ENCODE assay signal across 3 cellular contexts in the genomic region with DNA sequence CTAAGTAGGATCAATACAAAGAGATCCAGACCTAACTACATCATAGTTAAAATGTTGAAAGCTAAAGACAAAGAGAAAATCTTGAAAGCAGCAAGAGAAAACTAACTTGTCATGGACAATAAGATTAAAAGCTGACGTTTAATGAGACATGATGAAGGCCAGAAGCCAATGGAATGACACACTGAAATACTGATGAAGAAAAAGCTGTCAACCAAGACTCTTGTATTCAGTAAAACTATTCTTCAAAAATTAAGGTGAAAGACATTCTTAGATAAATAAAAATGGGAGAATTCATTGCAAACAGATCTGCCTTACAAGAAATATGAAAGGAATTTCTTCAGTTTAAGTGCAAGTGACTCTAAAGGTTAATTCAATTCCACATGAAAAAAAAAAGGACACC.
TF ChIP-seq lines count a peak whose summit lies in the region.

No MANE protein-coding gene starts in this region.

TF ChIP-seq in SK-N-SH treated with all-trans-retinoic acid at 6 μM for 48 hours, 23 proteins besides CTCF, POLR2A, EP300 and RAD21 (continued from another document):
- TF ChIP-seq PATZ1 (CRISPR knock-in tag; IDR thresholded peaks at IDR 0.05; ENCODE audit: borderline replicate concordance) = no peak

TF ChIP-seq in SK-N-SH, 30 proteins besides CTCF, POLR2A, EP300 and RAD21:
- TF ChIP-seq PBX3 (IDR thresholded peaks at IDR 0.05) = no peak
- TF ChIP-seq JUND (IDR thresholded peaks at IDR 0.05) = no peak
- no peak for TF ChIP-seq MEF2A (IDR thresholded peaks at IDR 0.05; ENCODE audit: borderline replicate concordance, low read depth)
- TF ChIP-seq, protein P1, sequence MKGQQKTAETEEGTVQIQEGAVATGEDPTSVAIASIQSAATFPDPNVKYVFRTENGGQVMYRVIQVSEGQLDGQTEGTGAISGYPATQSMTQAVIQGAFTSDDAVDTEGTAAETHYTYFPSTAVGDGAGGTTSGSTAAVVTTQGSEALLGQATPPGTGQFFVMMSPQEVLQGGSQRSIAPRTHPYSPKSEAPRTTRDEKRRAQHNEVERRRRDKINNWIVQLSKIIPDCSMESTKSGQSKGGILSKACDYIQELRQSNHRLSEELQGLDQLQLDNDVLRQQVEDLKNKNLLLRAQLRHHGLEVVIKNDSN (IDR thresholded peaks at IDR 0.05; ENCODE audit: borderline replicate concordance, low read depth) = no peak
- no peak for TF ChIP-seq NRF1 (IDR thresholded peaks at IDR 0.05; ENCODE audit: low read depth, low read length)
- TF ChIP-seq NFIC (IDR thresholded peaks at IDR 0.05; ENCODE audit: borderline replicate concordance) = no peak
- TF ChIP-seq SIN3A (IDR thresholded peaks at IDR 0.05; ENCODE audit: borderline replicate concordance, low read depth, low read length) = no peak
- no peak for TF ChIP-seq TCF12 (IDR thresholded peaks at IDR 0.05)
- TF ChIP-seq RFX5 (IDR thresholded peaks at IDR 0.05; ENCODE audit: low read length) = no peak

TF ChIP-seq in GM12878, 131 proteins besides CTCF, POLR2A, EP300 and RAD21 (continued from another document):
- TF ChIP-seq, protein P2, sequence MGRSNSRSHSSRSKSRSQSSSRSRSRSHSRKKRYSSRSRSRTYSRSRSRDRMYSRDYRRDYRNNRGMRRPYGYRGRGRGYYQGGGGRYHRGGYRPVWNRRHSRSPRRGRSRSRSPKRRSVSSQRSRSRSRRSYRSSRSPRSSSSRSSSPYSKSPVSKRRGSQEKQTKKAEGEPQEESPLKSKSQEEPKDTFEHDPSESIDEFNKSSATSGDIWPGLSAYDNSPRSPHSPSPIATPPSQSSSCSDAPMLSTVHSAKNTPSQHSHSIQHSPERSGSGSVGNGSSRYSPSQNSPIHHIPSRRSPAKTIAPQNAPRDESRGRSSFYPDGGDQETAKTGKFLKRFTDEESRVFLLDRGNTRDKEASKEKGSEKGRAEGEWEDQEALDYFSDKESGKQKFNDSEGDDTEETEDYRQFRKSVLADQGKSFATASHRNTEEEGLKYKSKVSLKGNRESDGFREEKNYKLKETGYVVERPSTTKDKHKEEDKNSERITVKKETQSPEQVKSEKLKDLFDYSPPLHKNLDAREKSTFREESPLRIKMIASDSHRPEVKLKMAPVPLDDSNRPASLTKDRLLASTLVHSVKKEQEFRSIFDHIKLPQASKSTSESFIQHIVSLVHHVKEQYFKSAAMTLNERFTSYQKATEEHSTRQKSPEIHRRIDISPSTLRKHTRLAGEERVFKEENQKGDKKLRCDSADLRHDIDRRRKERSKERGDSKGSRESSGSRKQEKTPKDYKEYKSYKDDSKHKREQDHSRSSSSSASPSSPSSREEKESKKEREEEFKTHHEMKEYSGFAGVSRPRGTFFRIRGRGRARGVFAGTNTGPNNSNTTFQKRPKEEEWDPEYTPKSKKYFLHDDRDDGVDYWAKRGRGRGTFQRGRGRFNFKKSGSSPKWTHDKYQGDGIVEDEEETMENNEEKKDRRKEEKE (IDR thresholded peaks at IDR 0.05) = no peak
- no peak for TF ChIP-seq KDM1A (IDR thresholded peaks at IDR 0.05; ENCODE audit: borderline replicate concordance)
- TF ChIP-seq HSF1 (IDR thresholded peaks at IDR 0.05; ENCODE audit: low read depth, low read length) = no peak
- no peak for TF ChIP-seq PRDM15 (CRISPR knock-in tag; IDR thresholded peaks at IDR 0.05)
- TF ChIP-seq, protein P3, sequence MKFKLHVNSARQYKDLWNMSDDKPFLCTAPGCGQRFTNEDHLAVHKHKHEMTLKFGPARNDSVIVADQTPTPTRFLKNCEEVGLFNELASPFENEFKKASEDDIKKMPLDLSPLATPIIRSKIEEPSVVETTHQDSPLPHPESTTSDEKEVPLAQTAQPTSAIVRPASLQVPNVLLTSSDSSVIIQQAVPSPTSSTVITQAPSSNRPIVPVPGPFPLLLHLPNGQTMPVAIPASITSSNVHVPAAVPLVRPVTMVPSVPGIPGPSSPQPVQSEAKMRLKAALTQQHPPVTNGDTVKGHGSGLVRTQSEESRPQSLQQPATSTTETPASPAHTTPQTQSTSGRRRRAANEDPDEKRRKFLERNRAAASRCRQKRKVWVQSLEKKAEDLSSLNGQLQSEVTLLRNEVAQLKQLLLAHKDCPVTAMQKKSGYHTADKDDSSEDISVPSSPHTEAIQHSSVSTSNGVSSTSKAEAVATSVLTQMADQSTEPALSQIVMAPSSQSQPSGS (IDR thresholded peaks at IDR 0.05; ENCODE audit: low read length) = no peak
- TF ChIP-seq TBL1XR1 (IDR thresholded peaks at IDR 0.05; ENCODE audit: low read depth, low read length) = no peak
- no peak for TF ChIP-seq IKZF1 (conservative IDR thresholded peaks at IDR 0.05)
- TF ChIP-seq YY1 (IDR thresholded peaks at IDR 0.05; ENCODE audit: low read depth, low read length) = no peak
- TF ChIP-seq, protein P4, sequence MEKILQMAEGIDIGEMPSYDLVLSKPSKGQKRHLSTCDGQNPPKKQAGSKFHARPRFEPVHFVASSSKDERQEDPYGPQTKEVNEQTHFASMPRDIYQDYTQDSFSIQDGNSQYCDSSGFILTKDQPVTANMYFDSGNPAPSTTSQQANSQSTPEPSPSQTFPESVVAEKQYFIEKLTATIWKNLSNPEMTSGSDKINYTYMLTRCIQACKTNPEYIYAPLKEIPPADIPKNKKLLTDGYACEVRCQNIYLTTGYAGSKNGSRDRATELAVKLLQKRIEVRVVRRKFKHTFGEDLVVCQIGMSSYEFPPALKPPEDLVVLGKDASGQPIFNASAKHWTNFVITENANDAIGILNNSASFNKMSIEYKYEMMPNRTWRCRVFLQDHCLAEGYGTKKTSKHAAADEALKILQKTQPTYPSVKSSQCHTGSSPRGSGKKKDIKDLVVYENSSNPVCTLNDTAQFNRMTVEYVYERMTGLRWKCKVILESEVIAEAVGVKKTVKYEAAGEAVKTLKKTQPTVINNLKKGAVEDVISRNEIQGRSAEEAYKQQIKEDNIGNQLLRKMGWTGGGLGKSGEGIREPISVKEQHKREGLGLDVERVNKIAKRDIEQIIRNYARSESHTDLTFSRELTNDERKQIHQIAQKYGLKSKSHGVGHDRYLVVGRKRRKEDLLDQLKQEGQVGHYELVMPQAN (conservative IDR thresholded peaks at IDR 0.05) = no peak
- TF ChIP-seq ZBED1 (IDR thresholded peaks at IDR 0.05; ENCODE audit: borderline replicate concordance) = no peak
- TF ChIP-seq ZZZ3 (IDR thresholded peaks at IDR 0.05; ENCODE audit: control insufficient read depth, insufficient read length, low read depth) = no peak
- TF ChIP-seq NR2F1 (conservative IDR thresholded peaks at IDR 0.05) = no peak
- no peak for TF ChIP-seq GABPA (IDR thresholded peaks at IDR 0.05; ENCODE audit: low read depth)
- no peak for TF ChIP-seq TARDBP (IDR thresholded peaks at IDR 0.05; ENCODE audit: borderline replicate concordance)
- TF ChIP-seq TCF7 (IDR thresholded peaks at IDR 0.05; ENCODE audit: borderline replicate concordance) = no peak
- no peak for TF ChIP-seq BACH1 (IDR thresholded peaks at IDR 0.05; ENCODE audit: borderline replicate concordance)
- TF ChIP-seq NR2C2 (IDR thresholded peaks at IDR 0.05; ENCODE audit: borderline replicate concordance, control insufficient read depth, insufficient read length, low read depth) = no peak
- TF ChIP-seq ZNF24 (IDR thresholded peaks at IDR 0.05) = no peak
- no peak for TF ChIP-seq IRF4 (IDR thresholded peaks at IDR 0.05; ENCODE audit: low read depth, low read length)
